In genomic region chr17:82848022-82848592, GRCh38 we compare ENCODE assay signal across 8 cellular contexts.
A peak's percentile ranks its signal among the peaks of the same experiment; 100 is the strongest.
DNase-seq lines count a peak whose midpoint lies in the region; ATAC-seq and TF ChIP-seq lines count a peak whose summit lies in the region.

No MANE protein-coding gene starts in this region.

- no peak for ATAC-seq in GM18502 (IDR thresholded peaks at IDR 0.05; ENCODE audit: poor library complexity, unreplicated experiment)

- TF ChIP-seq CTCF in GM13976 (IDR thresholded peaks at IDR 0.05; ENCODE audit: borderline replicate concordance, control extremely low read depth, extremely low read depth, insufficient read depth, missing control alignments): no peak

- peak; percentile 39 for DNase-seq in NCI-H2029 treated with DMSO at 0.1 percent for 48 hours (lab: John Stamatoyannopoulos, UW)
- peak; percentile 24 for DNase-seq in activated gamma-delta T cell treated with anti-CD3 and anti-CD28 coated beads, Interleukin-2, amount 50 U/mL, for 16 hours (ENCODE audit: low read depth)
- DNase-seq in islet precursor cell: peak; percentile 48
- DNase-seq in stimulated activated CD8-positive, alpha-beta memory T cell treated with anti-CD3 and anti-CD28 coated beads, Interleukin-7, amount 100 ng/mL, for 4 hours (ENCODE audit: low read depth in 2 of 2): peak; percentile 29 to 49
- DNase-seq in MV-4-11 (lab: John Stamatoyannopoulos, UW): no peak
- DNase-seq in DMS 273 treated with DMSO at 0.1 percent for 48 hours (lab: John Stamatoyannopoulos, UW): no peak
- DNase-seq in GM13976 (ENCODE audit: low spot score): no peak

- in situ Hi-C loops in GM13976 (cut with MboI; ENCODE audit: low sequenced_read_pairs, unreplicated experiment): no loop called here

Comparison
In these comparisons a context has a peak if more than half of its experiments do, and no peak if none do; other contexts are left out.
1. DNase-seq: peak in NCI-H2029 treated with DMSO at 0.1 percent for 48 hours (single experiment), activated gamma-delta T cell treated with anti-CD3 and anti-CD28 coated beads, Interleukin-2, amount 50 U/mL, for 16 hours (single experiment), islet precursor cell (single experiment) and stimulated activated CD8-positive, alpha-beta memory T cell treated with anti-CD3 and anti-CD28 coated beads, Interleukin-7, amount 100 ng/mL, for 4 hours (2 of 2); none in MV-4-11 (single experiment), DMS 273 treated with DMSO at 0.1 percent for 48 hours (single experiment) and GM13976 (single experiment).